Comparison of ENCODE assay signal across 18 cellular contexts in genomic region chr3:12957334-12957733, GRCh38.
DNase-seq lines count a peak whose midpoint lies in the region; ATAC-seq, FAIRE-seq and TF ChIP-seq lines count a peak whose summit lies in the region.
"Had no signal": no experiment of that assay in that cellular context is flagged by ENCODE, and none has a peak within 500 bp of the region (broad histone marks: within the 10 kb centered on the region; RNA-seq: fewer than 3 reads in every experiment).

No MANE protein-coding gene starts in this region.

- intact Hi-C loops in ascending aorta (cut with DNase I) = loop anchor here (10.0 kb wide), 1 partner anchor 293 kb away; the partner anchor contains the start of gene RAF1
- intact Hi-C loops in kidney (cut with DNase I) = no loop called here
- intact Hi-C loops in stomach (cut with DNase I; ENCODE audit: low total_unique reads) = no loop called here
- intact Hi-C loops in activated CD8-positive, alpha-beta T cell treated with anti-CD3 and anti-CD28 coated beads for 36 hours (cut with micrococcal nuclease) = no loop called here

- no peak overlapping the region for H2BK12ac ChIP-seq in H9 (ENCODE audit: insufficient read length, low read depth, low read length)

- H3K27me3 Mint-ChIP-seq in H9 (ENCODE audit: low read depth) = no peaks in the 10 kb centered on the region
- H3K27me3 Mint-ChIP-seq in activated T-cell treated with anti-CD3 and anti-CD28 coated beads, Interleukin-2, amount 50 U/mL, for 24 hours = no peaks in the 10 kb centered on the region
- H3K27me3 Mint-ChIP-seq in activated CD8-positive, alpha-beta T cell treated with anti-CD3 and anti-CD28 coated beads for 36 hours = no peaks in the 10 kb centered on the region

- H3K9me3 ChIP-seq in H9 (ENCODE audit: control insufficient read depth, low read depth, low read length) (no peaks in the 10 kb centered on the region), ascending aorta (no peaks in the 10 kb centered on the region), kidney (ENCODE audit: control insufficient read depth in 1 of 2, low read length in 2 of 2) (no peaks in the 10 kb centered on the region), stomach (no peaks in the 10 kb centered on the region)

- no peaks in the 10 kb centered on the region for H3K23me2 ChIP-seq in H9 (ENCODE audit: insufficient read length, low read depth, low read length, poor library complexity, severe bottlenecking)

- no peak for TF ChIP-seq EP300 in stomach (IDR thresholded peaks at IDR 0.05)

- 0 out of 7 replicates have a peak overlapping the region, but pooled peaks of 2 of the 3 experiments have one; percentile 37 to 57 for H3K27ac Mint-ChIP-seq in H9
- no peak overlapping the region for H3K27ac Mint-ChIP-seq in activated T-cell treated with anti-CD3 and anti-CD28 coated beads, Interleukin-2, amount 50 U/mL, for 24 hours
- no peak overlapping the region for H3K27ac Mint-ChIP-seq in activated CD8-positive, alpha-beta T cell treated with anti-CD3 and anti-CD28 coated beads for 36 hours
- H3K27ac Mint-ChIP-seq: endodermal cell had no signal

- no peak overlapping the region for H2BK15ac ChIP-seq in H9 (ENCODE audit: low read depth, low read length)

- no peak overlapping the region for H2BK5ac ChIP-seq in H9 (ENCODE audit: insufficient read length, low read length)

- TF ChIP-seq CTCF in H9 (conservative IDR thresholded peaks at IDR 0.05) = no peak
- no peak for TF ChIP-seq CTCF in ascending aorta (IDR thresholded peaks at IDR 0.05)
- TF ChIP-seq CTCF in kidney (IDR thresholded peaks at IDR 0.05; ENCODE audit: borderline replicate concordance, extremely low read depth, insufficient read depth) = no peak
- no peak for TF ChIP-seq CTCF in stomach (IDR thresholded peaks at IDR 0.05)
- TF ChIP-seq CTCF in activated CD8-positive, alpha-beta T cell treated with anti-CD3 and anti-CD28 coated beads for 36 hours (IDR thresholded peaks at IDR 0.05) = no peak

- no peak overlapping the region for H4K5ac ChIP-seq in H9 (ENCODE audit: insufficient read length, low read depth, low read length)

- no peak overlapping the region for H3K4me3 Mint-ChIP-seq in H9
- H3K4me3 Mint-ChIP-seq in activated T-cell treated with anti-CD3 and anti-CD28 coated beads, Interleukin-2, amount 50 U/mL, for 24 hours = no peak overlapping the region
- no peak overlapping the region for H3K4me3 Mint-ChIP-seq in activated CD8-positive, alpha-beta T cell treated with anti-CD3 and anti-CD28 coated beads for 36 hours
- H3K4me3 Mint-ChIP-seq: endodermal cell had no signal

- peaks cover 3% of the 10 kb centered on the region for H3K79me1 ChIP-seq in H9 (ENCODE audit: insufficient read depth, low read depth, low read length, poor library complexity, severe bottlenecking)

- no peak overlapping the region for H3T11ph ChIP-seq in H9 (ENCODE audit: low read length)

- no peak overlapping the region for H3K23ac ChIP-seq in H9 (ENCODE audit: insufficient read length, low read depth, low read length)

- WGBS in H9 (ENCODE audit: extremely low coverage, insufficient read length, low lambda C conversion rate) = no CpG with 5 or more reads among the region's 8 CpGs
- whole genome bisulfite sequencing in stomach, 5 donors = 21 to 56% (median 33%) methylated on average over 7 to 8 of the region's 8 CpGs

- no peak overlapping the region for H3K4ac ChIP-seq in H9 (ENCODE audit: low read depth, low read length)

- no peak overlapping the region for H4K91ac ChIP-seq in H9 (ENCODE audit: insufficient read length, low read depth, low read length)

- H3K56ac ChIP-seq in H9 (ENCODE audit: insufficient read length, low read depth, low read length) = no peak overlapping the region

- no peak for TF ChIP-seq POLR2A in stomach (IDR thresholded peaks at IDR 0.05)

- H3K4me2 ChIP-seq in H9 (ENCODE audit: insufficient read depth, insufficient read length, low read length) = no peak overlapping the region

- no peak overlapping the region for H2BK120ac ChIP-seq in H9 (ENCODE audit: low read depth, low read length, poor library complexity, severe bottlenecking)

- H3K4me3 ChIP-seq in ascending aorta (no peak overlapping the region), kidney (ENCODE audit: low read length in 2 of 2) (no peak overlapping the region), stomach (no peak overlapping the region)

- POLR2A ChIA-PET in activated CD8-positive, alpha-beta T cell treated with anti-CD3 and anti-CD28 coated beads for 36 hours (lab: Charles Lee) = interaction anchor here (1.0 kb wide), 1 partner anchor 9 kb away, joined by 4 read pairs; no protein-coding TSS in a partner anchor

- H3K14ac ChIP-seq in H9 (ENCODE audit: insufficient read depth, low read length) = no peak overlapping the region

- H3K27ac ChIP-seq in H9 (ENCODE audit: insufficient read length, low read depth, low read length) = no peak overlapping the region
- H3K27ac ChIP-seq in ascending aorta = peak overlapping the region; percentile 89 to 92
- H3K27ac ChIP-seq in kidney (ENCODE audit: low read depth in 2 of 2, low read length in 2 of 2) = peak overlapping the region in 1 of 2 donors; percentile 5
- peak overlapping the region; percentile 50 to 81 (median 61) for H3K27ac ChIP-seq in stomach
- H3K27ac ChIP-seq: foreskin keratinocyte had no signal

- no peaks in the 10 kb centered on the region for H3K9me3 Mint-ChIP-seq in H9
- H3K9me3 Mint-ChIP-seq in activated T-cell treated with anti-CD3 and anti-CD28 coated beads, Interleukin-2, amount 50 U/mL, for 24 hours = no peaks in the 10 kb centered on the region
- no peaks in the 10 kb centered on the region for H3K9me3 Mint-ChIP-seq in activated CD8-positive, alpha-beta T cell treated with anti-CD3 and anti-CD28 coated beads for 36 hours
- H3K9me3 Mint-ChIP-seq: endodermal cell had no signal

- H3K18ac ChIP-seq in H9 (ENCODE audit: insufficient read length, low read depth, low read length) = no peak overlapping the region

- no peak overlapping the region for H2AFZ ChIP-seq in H9 (ENCODE audit: low read length)

- no peak overlapping the region for H3K9ac ChIP-seq in H9 (ENCODE audit: extremely low read depth, insufficient read length, low read length)
- H3K9ac ChIP-seq in kidney (ENCODE audit: low read length in 2 of 2) = no peak overlapping the region

- H3K27me3 ChIP-seq in H9 (ENCODE audit: insufficient read depth, low read length) (no peaks in the 10 kb centered on the region), ascending aorta (no peaks in the 10 kb centered on the region), stomach (no peaks in the 10 kb centered on the region)
- H3K27me3 ChIP-seq: foreskin keratinocyte had no signal

- no peak for ATAC-seq in activated CD8-positive, alpha-beta T cell treated with anti-CD3 and anti-CD28 coated beads for 36 hours
- ATAC-seq: foreskin keratinocyte, Panc1 had no signal

- H2BK20ac ChIP-seq in H9 (ENCODE audit: low read depth, low read length, poor library complexity, severe bottlenecking) = no peak overlapping the region

- H2AK5ac ChIP-seq in H9 (ENCODE audit: insufficient read length, low read length) = no peak overlapping the region

- H4K20me1 ChIP-seq in H9 (ENCODE audit: control insufficient read depth, insufficient read depth, insufficient read length) = no peaks in the 10 kb centered on the region

- no peaks in the 10 kb centered on the region for H3K79me2 ChIP-seq in H9 (ENCODE audit: insufficient read depth, low read length)

- no peak for FAIRE-seq in kidney (lab: Jason Lieb, UNC)
- FAIRE-seq: bronchial epithelial cell, small intestine had no signal

- H3K4me1 Mint-ChIP-seq in H9 = peaks cover 15 to 32% of the 10 kb centered on the region in 2 experiments
- H3K4me1 Mint-ChIP-seq in activated T-cell treated with anti-CD3 and anti-CD28 coated beads, Interleukin-2, amount 50 U/mL, for 24 hours (ENCODE audit: low read depth) = peaks cover 85% of the 10 kb centered on the region
- peaks cover 62% of the 10 kb centered on the region for H3K4me1 Mint-ChIP-seq in activated CD8-positive, alpha-beta T cell treated with anti-CD3 and anti-CD28 coated beads for 36 hours (ENCODE audit: low read depth)

- H3K36me3 ChIP-seq in ascending aorta (no peaks in the 10 kb centered on the region), kidney (ENCODE audit: control insufficient read depth in 1 of 2, insufficient read depth in 2 of 2, low read length in 2 of 2) (no peaks in the 10 kb centered on the region), stomach (peaks cover 0 to 5% (median 0%) of the 10 kb centered on the region in 4 donors)

- DNase-seq in H9 = no peak
- DNase-seq in ascending aorta (ENCODE audit: low spot score in 2 of 2) = peak in 1 of 2 donors; percentile 85
- DNase-seq in kidney = peak; percentile 35
- peak; percentile 36 for DNase-seq in stomach
- no peak for DNase-seq in activated T-cell treated with anti-CD3 and anti-CD28 coated beads, Interleukin-2, amount 50 U/mL, for 24 hours
- no peak for DNase-seq in activated gamma-delta T cell treated with Interleukin-2 at 50 U/mL for 16 hours
- no peak for DNase-seq in activated CD8-positive, alpha-beta T cell treated with anti-CD3 and anti-CD28 coated beads for 36 hours
- DNase-seq: activated CD4-positive, CD25-positive, alpha-beta regulatory T cell; DMS79 treated with DMSO at 0.1 percent for 48 hours; endodermal cell; foreskin keratinocyte; NCI-H1048; NCI-H82; small intestine; stimulated activated naive CD4-positive, alpha-beta T cell; SW 1271 had no signal

- peaks cover 0 to 2% (median under 1%) of the 10 kb centered on the region in 3 experiments; a peak in 2 of 7 replicates for H3K36me3 Mint-ChIP-seq in H9 (ENCODE audit: insufficient read depth in 1 of 3, low read depth in 3 of 3)
- H3K36me3 Mint-ChIP-seq in activated T-cell treated with anti-CD3 and anti-CD28 coated beads, Interleukin-2, amount 50 U/mL, for 24 hours (ENCODE audit: low read depth) = peaks cover 5% of the 10 kb centered on the region
- no peaks in the 10 kb centered on the region for H3K36me3 Mint-ChIP-seq in activated CD8-positive, alpha-beta T cell treated with anti-CD3 and anti-CD28 coated beads for 36 hours (ENCODE audit: low read depth)

- peaks cover 4% of the 10 kb centered on the region; the same call in 1 of the 2 replicates for H3K4me1 ChIP-seq in H9 (ENCODE audit: insufficient read depth, low read length)
- peaks cover 57 to 94% of the 10 kb centered on the region in 2 donors for H3K4me1 ChIP-seq in ascending aorta
- H3K4me1 ChIP-seq in kidney (ENCODE audit: control insufficient read depth in 1 of 2, insufficient read depth in 1 of 2, low read depth in 1 of 2, low read length in 2 of 2) = peaks cover 20 to 64% of the 10 kb centered on the region in 2 donors
- H3K4me1 ChIP-seq in stomach = peaks cover 70 to 100% (median 96%) of the 10 kb centered on the region in 4 donors
- H3K4me1 ChIP-seq: foreskin keratinocyte had no signal

- CTCF ChIA-PET in activated CD8-positive, alpha-beta T cell treated with anti-CD3 and anti-CD28 coated beads for 36 hours (lab: Charles Lee) = no interaction called here

- no peak overlapping the region for H4K8ac ChIP-seq in H9 (replicated peaks; ENCODE audit: insufficient read length, low read depth, low read length)

Comparison
In these comparisons a context has a peak if more than half of its experiments do, and no peak if none do; other contexts are left out.
1. DNase-seq: peak in kidney (single experiment) and stomach (single experiment); none in H9 (single experiment), activated T-cell treated with anti-CD3 and anti-CD28 coated beads, Interleukin-2, amount 50 U/mL, for 24 hours (single experiment), activated gamma-delta T cell treated with Interleukin-2 at 50 U/mL for 16 hours (single experiment) and activated CD8-positive, alpha-beta T cell treated with anti-CD3 and anti-CD28 coated beads for 36 hours (single experiment).
2. H3K27ac Mint-ChIP-seq: peak in H9 (2 of 3); none in activated T-cell treated with anti-CD3 and anti-CD28 coated beads, Interleukin-2, amount 50 U/mL, for 24 hours (single experiment) and activated CD8-positive, alpha-beta T cell treated with anti-CD3 and anti-CD28 coated beads for 36 hours (single experiment).